17 cellular contexts compared by ENCODE assay signal in genomic region chr18:77096031-77096371, GRCh38. TPM values are rescaled to one million over a fixed set of nuclear protein-coding genes. Genes with fewer than 3 reads are reported as not detected.
DNase-seq lines count a peak whose midpoint lies in the region; ATAC-seq, FAIRE-seq and TF ChIP-seq lines count a peak whose summit lies in the region.
"Had no signal": no experiment of that assay in that cellular context is flagged by ENCODE, and none has a peak within 500 bp of the region (broad histone marks: within the 10 kb centered on the region; RNA-seq: fewer than 3 reads in every experiment).

No MANE protein-coding gene starts in this region.

- H3K9me3 Mint-ChIP-seq in CD4-positive, CD25-positive, alpha-beta regulatory T cell, result peaks cover 0 to 1% (median 0%) of the 10 kb centered on the region in 7 donors
- H3K9me3 Mint-ChIP-seq in chondrocyte (ENCODE audit: low read depth), result no peaks in the 10 kb centered on the region
- H3K9me3 Mint-ChIP-seq: naive thymus-derived CD8-positive, alpha-beta T cell; stimulated activated naive B cell treated with anti-CD40 and anti-IgM and Interleukin-4, amounts not matched to agents 10 μg/mL and 1 μg/mL and 100 μg/mL, for 72 hours had no signal

- intact Hi-C loops in sigmoid colon (cut with DNase I), result no loop called here

- H3K4me1 Mint-ChIP-seq in CD4-positive, CD25-positive, alpha-beta regulatory T cell, result peaks cover 20 to 89% (median 58%) of the 10 kb centered on the region in 4 donors
- H3K4me1 Mint-ChIP-seq in chondrocyte (ENCODE audit: low read depth), result peaks cover 52% of the 10 kb centered on the region

- FAIRE-seq in GM12892 (lab: Jason Lieb, UNC), result peak; percentile 27
- FAIRE-seq: frontal cortex had no signal

- 77 to 85% methylated on average over 2 of the region's 2 CpGs for WGBS in sigmoid colon, 2 donors

- peak in 3 of 4 donors; percentile 3 to 35 (median 18) for TF ChIP-seq EP300 in sigmoid colon (IDR thresholded peaks at IDR 0.05)

- DNase-seq in CD4-positive, CD25-positive, alpha-beta regulatory T cell, result no peak
- DNase-seq in GM12892 (ENCODE audit: insufficient read length) (no peak), chondrocyte (ENCODE audit: low spot score) (no peak), sigmoid colon (no peak), T-helper 2 cell (no peak), NCI-H1694 (lab: John Stamatoyannopoulos, UW) (no peak)
- DNase-seq: activated effector memory CD4-positive, alpha-beta T cell treated with anti-CD3 and anti-CD28 coated beads, Interleukin-2, amount 50 U/mL, for 16 hours; amygdala; naive thymus-derived CD8-positive, alpha-beta T cell; NCI-H1436; NCI-H524; stimulated activated CD4-positive, alpha-beta T cell treated with anti-CD3 and anti-CD28 coated beads, Interleukin-1b, Interleukin-23, amount 100 ng/mL, for 48 hours; stimulated activated naive B cell treated with anti-CD40 and anti-IgM and Interleukin-4, amounts not matched to agents 10 μg/mL and 1 μg/mL and 100 μg/mL, for 72 hours; T1000 had no signal

- TF ChIP-seq POLR2A in GM12892 (IDR thresholded peaks at IDR 0.05; ENCODE audit: low read depth, low read length) (no peak), sigmoid colon (IDR thresholded peaks at IDR 0.05) (no peak)

- peaks cover 23% of the 10 kb centered on the region for H3K36me3 ChIP-seq in CD4-positive, CD25-positive, alpha-beta regulatory T cell (ENCODE audit: control insufficient read depth, insufficient read depth, low read length)
- no peaks in the 10 kb centered on the region for H3K36me3 ChIP-seq in sigmoid colon

- no peak overlapping the region for H3K4me3 ChIP-seq in CD4-positive, CD25-positive, alpha-beta regulatory T cell (ENCODE audit: low read depth, low read length)
- H3K4me3 ChIP-seq in sigmoid colon, result no peak overlapping the region

- no peak for ATAC-seq in CD4-positive, CD25-positive, alpha-beta regulatory T cell (ENCODE audit: low read depth in 2 of 2)
- ATAC-seq in HG03175 (IDR thresholded peaks at IDR 0.05; ENCODE audit: unreplicated experiment), result no peak
- ATAC-seq: naive thymus-derived CD8-positive, alpha-beta T cell; stimulated activated naive B cell treated with anti-CD40 and anti-IgM and Interleukin-4, amounts not matched to agents 10 μg/mL and 1 μg/mL and 100 μg/mL, for 72 hours had no signal

- TF ChIP-seq CTCF in chondrocyte (IDR thresholded peaks at IDR 0.05) (no peak), sigmoid colon (IDR thresholded peaks at IDR 0.05) (no peak)

- peaks cover 33% of the 10 kb centered on the region for H3K36me3 Mint-ChIP-seq in CD4-positive, CD25-positive, alpha-beta regulatory T cell
- H3K36me3 Mint-ChIP-seq in chondrocyte (ENCODE audit: low read depth), result peaks cover 2% of the 10 kb centered on the region

- H3K27ac ChIP-seq in CD4-positive, CD25-positive, alpha-beta regulatory T cell (ENCODE audit: insufficient read depth, low read length, poor library complexity, severe bottlenecking), result peak overlapping the region; percentile 31
- H3K27ac ChIP-seq in sigmoid colon, result peak overlapping the region in 3 of 4 donors; percentile 47 to 74 (median 65)
- H3K27ac ChIP-seq: RWPE1 had no signal

- H3K27me3 ChIP-seq in CD4-positive, CD25-positive, alpha-beta regulatory T cell (ENCODE audit: control insufficient read depth, insufficient read depth, low read length), result no peaks in the 10 kb centered on the region
- no peaks in the 10 kb centered on the region for H3K27me3 ChIP-seq in sigmoid colon

- no peaks in the 10 kb centered on the region for H3K9me3 ChIP-seq in CD4-positive, CD25-positive, alpha-beta regulatory T cell (ENCODE audit: control insufficient read depth in 2 of 2, low read length in 2 of 2)
- no peaks in the 10 kb centered on the region for H3K9me3 ChIP-seq in sigmoid colon

- H3K4me3 Mint-ChIP-seq in CD4-positive, CD25-positive, alpha-beta regulatory T cell, result peak overlapping the region in 1 of 4 donors; percentile 15
- no peak overlapping the region for H3K4me3 Mint-ChIP-seq in chondrocyte (ENCODE audit: unreplicated experiment)
- H3K4me3 Mint-ChIP-seq: stimulated activated naive B cell treated with anti-CD40 and anti-IgM and Interleukin-4, amounts not matched to agents 10 μg/mL and 1 μg/mL and 100 μg/mL, for 72 hours had no signal

- H3K27ac Mint-ChIP-seq in CD4-positive, CD25-positive, alpha-beta regulatory T cell, result peak overlapping the region in 1 of 3 donors; percentile 76
- H3K27ac Mint-ChIP-seq in chondrocyte (ENCODE audit: unreplicated experiment), result peak overlapping the region; percentile 5
- H3K27ac Mint-ChIP-seq: stimulated activated naive B cell treated with anti-CD40 and anti-IgM and Interleukin-4, amounts not matched to agents 10 μg/mL and 1 μg/mL and 100 μg/mL, for 72 hours had no signal

- H3K4me1 ChIP-seq in CD4-positive, CD25-positive, alpha-beta regulatory T cell (ENCODE audit: control insufficient read depth, insufficient read depth, low read length, poor library complexity, severe bottlenecking), result peaks cover 51% of the 10 kb centered on the region
- peaks cover 0 to 52% (median 33%) of the 10 kb centered on the region in 4 donors for H3K4me1 ChIP-seq in sigmoid colon

- no peaks in the 10 kb centered on the region for H3K27me3 Mint-ChIP-seq in CD4-positive, CD25-positive, alpha-beta regulatory T cell
- no peaks in the 10 kb centered on the region for H3K27me3 Mint-ChIP-seq in chondrocyte (ENCODE audit: low read depth)
- H3K27me3 Mint-ChIP-seq: naive thymus-derived CD8-positive, alpha-beta T cell; stimulated activated naive B cell treated with anti-CD40 and anti-IgM and Interleukin-4, amounts not matched to agents 10 μg/mL and 1 μg/mL and 100 μg/mL, for 72 hours had no signal

RNA-seq across cellular contexts. Expression of gene MBP, which starts 36.6 kb away (rescaled TPM):
- total RNA-seq in CD4-positive, CD25-positive, alpha-beta regulatory T cell, result 172 TPM
- 100 to 1,000 TPM; 134 to 145 (median 141) TPM for polyA plus RNA-seq in CD4-positive, CD25-positive, alpha-beta regulatory T cell
- 26.6 TPM for polyA plus RNA-seq in GM12892 (2012; ENCODE audit: missing spikeins)
- total RNA-seq in chondrocyte, result 8.3 to 15.9 TPM (median 14.0 TPM) in 3 replicates
- total RNA-seq in sigmoid colon, result 10 to 100 TPM; 24.0 to 30.7 (median 27.4) TPM
- 10 to 100 TPM; 18.3 to 22.2 (median 20.6) TPM for polyA plus RNA-seq in sigmoid colon
